9 cellular contexts compared by ENCODE assay signal in the genomic region with DNA sequence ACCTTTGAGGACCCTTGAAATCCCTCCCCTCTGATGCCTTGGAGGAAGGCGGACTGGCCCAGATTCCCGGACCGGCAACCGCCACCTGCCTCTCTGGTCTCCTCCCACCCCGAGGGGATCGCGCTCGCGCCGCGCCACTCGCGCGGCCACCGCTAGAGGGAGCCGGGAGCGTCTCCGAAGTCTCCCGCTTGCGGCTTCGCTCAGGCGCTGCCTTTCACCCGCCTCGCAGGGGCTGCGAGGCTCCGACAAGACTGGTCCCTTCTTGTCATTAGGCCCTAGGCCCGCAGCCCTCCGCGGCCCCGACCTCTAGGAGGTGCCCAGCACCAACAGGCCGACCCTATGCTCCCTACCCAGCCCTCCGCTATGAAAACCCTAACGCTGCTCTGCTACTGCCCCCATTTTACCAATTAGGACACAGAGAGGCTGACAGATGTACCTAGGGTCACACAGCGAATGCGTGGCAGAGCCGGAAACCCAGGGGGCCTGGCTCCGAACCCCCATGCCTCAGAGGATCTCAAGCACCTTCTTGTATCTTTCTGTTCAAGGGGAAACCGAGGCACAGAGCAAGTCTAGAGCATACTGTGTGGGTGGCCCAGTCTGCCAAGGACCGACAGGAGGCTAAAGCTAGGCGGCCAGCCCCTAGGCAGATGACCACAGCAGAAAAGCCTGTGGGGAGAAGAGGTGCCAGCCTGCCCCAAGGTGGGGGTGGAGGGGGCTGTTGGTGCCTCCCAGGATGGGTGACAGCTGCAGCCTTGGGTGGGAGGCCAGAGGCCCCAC. TPM values are rescaled to one million over a fixed set of nuclear protein-coding genes. Genes with fewer than 3 reads are reported as not detected.
DNase-seq lines count a peak whose midpoint lies in the region; ATAC-seq and TF ChIP-seq lines count a peak whose summit lies in the region.
"Had no signal": no experiment of that assay in that cellular context is flagged by ENCODE, and none has a peak within 500 bp of the region (broad histone marks: within the 10 kb centered on the region; RNA-seq: fewer than 3 reads in every experiment).

No MANE protein-coding gene starts in this region.

- CTCF ChIA-PET in GM10248 (lab: Yijun Ruan, JAX), result interaction anchor here (0.9 to 2.7 kb wide), 8 partner anchors 12 to 105 kb away, joined by 3 to 15 read pairs (median 4); no protein-coding TSS in a partner anchor

- peak overlapping the region; percentile 73 for H3K4me2 ChIP-seq in KMS-11

- H3K4me1 ChIP-seq in KMS-11 (ENCODE audit: low read depth, poor library complexity, severe bottlenecking) (no peaks in the 10 kb centered on the region), psoas muscle (no peaks in the 10 kb centered on the region), upper lobe of right lung (peaks cover 8% of the 10 kb centered on the region)

- no peaks in the 10 kb centered on the region for H3K79me2 ChIP-seq in KMS-11 (ENCODE audit: insufficient read depth, low read depth)

- H3K27ac ChIP-seq in KMS-11 (no peak overlapping the region), psoas muscle (no peak overlapping the region), upper lobe of right lung (no peak overlapping the region)

- in situ Hi-C loops in SK-MEL-5 (cut with HindIII; ENCODE audit: low pct_unique_long_range_greater_than_20kb, low sequenced_read_pairs), result no loop called here

- ATAC-seq in psoas muscle (peak; percentile 88 to 97 (median 90)), upper lobe of right lung (peak; percentile 94), GM19324 (IDR thresholded peaks at IDR 0.05; ENCODE audit: low FRiP score, unreplicated experiment) (no peak)

- POLR2A ChIA-PET in GM10248 (lab: Yijun Ruan, JAX), result no interaction called here

- no peaks in the 10 kb centered on the region for H3K9me3 ChIP-seq in psoas muscle
- no peaks in the 10 kb centered on the region for H3K9me3 ChIP-seq in upper lobe of right lung

- peak; percentile 90 for DNase-seq in GM10248 (ENCODE audit: extremely low spot score)
- DNase-seq in SK-MEL-5 (ENCODE audit: low read depth, low spot score), result peak; percentile 69
- peak; percentile 60 for DNase-seq in activated gamma-delta T cell treated with anti-CD3 and anti-CD28 coated beads, Interleukin-2, amount 50 U/mL, for 16 hours (ENCODE audit: low read depth)
- peak; percentile 71 for DNase-seq in glomerular visceral epithelial cell (ENCODE audit: extremely low spot score)
- DNase-seq in psoas muscle, result peak; percentile 72 to 85
- peak; percentile 89 for DNase-seq in upper lobe of right lung

- TF ChIP-seq CTCF in GM10248 (IDR thresholded peaks at IDR 0.05; ENCODE audit: control extremely low read depth, extremely low read depth, low read depth, missing control alignments) (peak; percentile 94), KMS-11 (conservative IDR thresholded peaks at IDR 0.05; ENCODE audit: low read depth, low read length) (peak; percentile 59), psoas muscle (IDR thresholded peaks at IDR 0.05) (peak; percentile 88), upper lobe of right lung (IDR thresholded peaks at IDR 0.05) (peak; percentile 93)

- H3K27me3 ChIP-seq in KMS-11 (ENCODE audit: insufficient read depth, low read depth) (no peaks in the 10 kb centered on the region), psoas muscle (ENCODE audit: insufficient read depth in 3 of 3, low read length in 2 of 3) (peaks cover 0 to 20% (median 0%) of the 10 kb centered on the region in 3 donors), upper lobe of right lung (peaks cover 29% of the 10 kb centered on the region)

- H4K20me1 ChIP-seq in KMS-11 (ENCODE audit: insufficient read depth), result no peaks in the 10 kb centered on the region

- H3K9ac ChIP-seq in KMS-11, result no peak overlapping the region; the same call in 1 of the 2 replicates

- H2AFZ ChIP-seq in KMS-11 (ENCODE audit: low read depth), result peak overlapping the region; percentile 75

- H3K36me3 ChIP-seq in KMS-11 (ENCODE audit: insufficient read depth) (no peaks in the 10 kb centered on the region), psoas muscle (ENCODE audit: insufficient read depth in 1 of 2, low read depth in 1 of 2) (no peaks in the 10 kb centered on the region), upper lobe of right lung (no peaks in the 10 kb centered on the region)

- intact Hi-C loops in psoas muscle (cut with DNase I), result loop anchor here in 1 of 2 donors (2.0 kb wide), 1 partner anchor 39 kb away; no protein-coding TSS in a partner anchor
- intact Hi-C loops in upper lobe of right lung (cut with DNase I), result no loop called here

- 9 to 14% (median 10%) methylated on average over 36 to 40 of the region's 40 CpGs for whole genome bisulfite sequencing in psoas muscle, 3 donors

- no peak overlapping the region for H3K4me3 ChIP-seq in KMS-11 (IDR thresholded peaks at IDR 0.05; ENCODE audit: insufficient read depth, low read depth, low read length)
- peak overlapping the region; percentile 41 for H3K4me3 ChIP-seq in psoas muscle
- H3K4me3 ChIP-seq in upper lobe of right lung, result peak overlapping the region; percentile 25

RNA-seq across cellular contexts. Expression of a gene that starts 21.4 kb away (rescaled TPM):
- total RNA-seq in SK-MEL-5 (2014; rRNA removed; shearing (Covaris generic)), result not detected in 2 replicates
- not detected in 2 replicates for polyA plus RNA-seq in SK-MEL-5 (2015; cell fraction: cytosol; rRNA removed)
- polyA plus RNA-seq in SK-MEL-5 (2015; cell fraction: nucleus; rRNA removed), result not detected in 2 replicates
- total RNA-seq in psoas muscle, result not detected
- not detected for polyA plus RNA-seq in psoas muscle
- not detected for total RNA-seq in upper lobe of right lung
- total RNA-seq: mononuclear cell had no signal
